Comparison of ENCODE assay signal across 29 cellular contexts in the genomic region with DNA sequence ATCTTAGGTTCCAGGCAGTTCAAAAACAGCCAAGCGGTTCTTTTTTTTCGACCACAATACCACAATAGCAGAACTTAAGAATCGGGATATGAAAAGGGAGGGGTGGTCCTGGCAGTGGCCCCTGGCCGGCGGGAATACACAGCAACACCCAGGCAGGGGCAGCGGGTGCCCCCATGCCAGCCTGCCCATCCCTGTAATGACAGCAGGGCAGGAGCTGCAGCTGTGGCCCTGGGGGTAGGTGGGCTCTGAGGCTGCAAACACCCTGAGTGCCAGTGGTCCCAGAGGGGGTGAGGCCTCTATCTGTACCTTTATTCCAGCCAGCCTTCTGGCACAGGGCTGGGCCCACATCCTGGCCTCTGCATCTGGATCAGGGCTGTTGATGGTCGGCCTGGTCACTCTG.
"Had no signal": no experiment of that assay in that cellular context is flagged by ENCODE, and none has a peak within 500 bp of the region (broad histone marks: within the 10 kb centered on the region; RNA-seq: fewer than 3 reads in every experiment).

No MANE protein-coding gene starts in this region.

- H3K4me3 ChIP-seq: adrenal gland, cardiac muscle cell, heart left ventricle, lower lobe of right lung, neural progenitor cell, right lobe of liver, skin epidermis, transverse colon, uterus had no signal

- H3K4me1 Mint-ChIP-seq: activated naive CD8-positive, alpha-beta T cell treated with anti-CD3 and anti-CD28 coated beads for 36 hours; brain; naive thymus-derived CD8-positive, alpha-beta T cell; neural progenitor cell; stimulated activated naive B cell treated with anti-CD40 and anti-IgM and Interleukin-4, amounts not matched to agents 10 μg/mL and 1 μg/mL and 100 μg/mL, for 72 hours had no signal

- DNase-seq: activated CD4-positive, alpha-beta T cell treated with anti-CD3 and anti-CD28 coated beads for 48 hours; activated CD4-positive, alpha-beta T cell treated with anti-CD3 and anti-CD28 coated beads, Interleukin-2, amount 50 U/mL, for 48 hours; activated CD8-positive, alpha-beta memory T cell treated with anti-CD3 and anti-CD28 coated beads for 24 hours; activated effector memory CD4-positive, alpha-beta T cell treated with anti-CD3 and anti-CD28 coated beads, Interleukin-2, amount 50 U/mL, for 16 hours; activated naive CD4-positive, alpha-beta T cell treated with anti-CD3 and anti-CD28 coated beads for 36 hours; activated naive CD8-positive, alpha-beta T cell treated with anti-CD3 and anti-CD28 coated beads for 36 hours; adrenal gland; cortex of kidney; foreskin fibroblast; hypothalamus; mesenchymal stem cell; stimulated activated CD4-positive, alpha-beta T cell treated with anti-CD3 and anti-CD28 coated beads, Interleukin-4, amount 100 ng/mL, for 24 hours; stimulated activated naive B cell treated with anti-CD40 and anti-IgM and Interleukin-4, amounts not matched to agents 10 μg/mL and 1 μg/mL and 100 μg/mL, for 72 hours; SW 1271; T-helper 9 cell; transverse colon; uterus; WERI-Rb-1 had no signal

- H3K27ac Mint-ChIP-seq: activated naive CD4-positive, alpha-beta T cell treated with anti-CD3 and anti-CD28 coated beads for 36 hours; activated naive CD8-positive, alpha-beta T cell treated with anti-CD3 and anti-CD28 coated beads for 36 hours; activated T-helper 1 cell treated with anti-CD3 and anti-CD28 coated beads, Interleukin-12 subunit alpha, Interleukin-12 subunit beta, Interleukin-2, Interleukin-4 antibody, amounts not matched to agents 30 ng/mL and 10 ng/mL and 1 ng/mL, durations not matched to agents 14 hours and 24 hours and 36 hours; brain; neural progenitor cell; stimulated activated naive B cell treated with anti-CD40 and anti-IgM and Interleukin-4, amounts not matched to agents 10 μg/mL and 1 μg/mL and 100 μg/mL, for 72 hours; T-helper 1 cell treated with Interleukin-12 subunit alpha and Interleukin-12 subunit beta and Interleukin-4 antibody, amounts not matched to agents 30 μg/mL and 1 μg/mL, for 36 hours had no signal

- ATAC-seq: activated CD4-positive, CD25-positive, alpha-beta regulatory T cell treated with anti-CD3 and anti-CD28 coated beads, Interleukin-2, amount 50 U/mL, for 24 hours; naive thymus-derived CD8-positive, alpha-beta T cell had no signal

- H3K9me3 ChIP-seq: adrenal gland, lower lobe of right lung, right lobe of liver, transverse colon, uterus had no signal

- H3K27me3 Mint-ChIP-seq: activated naive CD8-positive, alpha-beta T cell treated with anti-CD3 and anti-CD28 coated beads for 36 hours; naive thymus-derived CD8-positive, alpha-beta T cell; stimulated activated naive B cell treated with anti-CD40 and anti-IgM and Interleukin-4, amounts not matched to agents 10 μg/mL and 1 μg/mL and 100 μg/mL, for 72 hours had no signal

- H3K27ac ChIP-seq: adrenal gland, cardiac muscle cell, heart left ventricle, lower lobe of right lung, neural progenitor cell, right lobe of liver, skin epidermis, transverse colon, uterus, WERI-Rb-1 had no signal

- H3K36me3 Mint-ChIP-seq: activated naive CD8-positive, alpha-beta T cell treated with anti-CD3 and anti-CD28 coated beads for 36 hours; brain; naive thymus-derived CD8-positive, alpha-beta T cell; neural progenitor cell; stimulated activated naive B cell treated with anti-CD40 and anti-IgM and Interleukin-4, amounts not matched to agents 10 μg/mL and 1 μg/mL and 100 μg/mL, for 72 hours had no signal

- H3K9me3 Mint-ChIP-seq: activated naive CD4-positive, alpha-beta T cell treated with anti-CD3 and anti-CD28 coated beads for 36 hours; activated T-helper 1 cell treated with anti-CD3 and anti-CD28 coated beads, Interleukin-12 subunit alpha, Interleukin-12 subunit beta, Interleukin-2, Interleukin-4 antibody, amounts not matched to agents 30 ng/mL and 10 ng/mL and 1 ng/mL, durations not matched to agents 14 hours and 24 hours and 36 hours; neural progenitor cell; stimulated activated naive B cell treated with anti-CD40 and anti-IgM and Interleukin-4, amounts not matched to agents 10 μg/mL and 1 μg/mL and 100 μg/mL, for 72 hours; T-helper 1 cell treated with Interleukin-12 subunit alpha and Interleukin-12 subunit beta and Interleukin-4 antibody, amounts not matched to agents 30 μg/mL and 1 μg/mL, for 36 hours had no signal

- H3K27me3 ChIP-seq: adrenal gland, cardiac muscle cell, heart left ventricle, neural progenitor cell, right lobe of liver, transverse colon, uterus had no signal

- H3K36me3 ChIP-seq: adrenal gland, cardiac muscle cell, heart left ventricle, lower lobe of right lung, neural progenitor cell, right lobe of liver, transverse colon, uterus, WERI-Rb-1 had no signal

- H3K4me3 Mint-ChIP-seq: activated naive CD4-positive, alpha-beta T cell treated with anti-CD3 and anti-CD28 coated beads for 36 hours; activated naive CD8-positive, alpha-beta T cell treated with anti-CD3 and anti-CD28 coated beads for 36 hours; activated T-helper 1 cell treated with anti-CD3 and anti-CD28 coated beads, Interleukin-12 subunit alpha, Interleukin-12 subunit beta, Interleukin-2, Interleukin-4 antibody, amounts not matched to agents 30 ng/mL and 10 ng/mL and 1 ng/mL, durations not matched to agents 14 hours and 24 hours and 36 hours; brain; naive thymus-derived CD8-positive, alpha-beta T cell; neural progenitor cell; stimulated activated naive B cell treated with anti-CD40 and anti-IgM and Interleukin-4, amounts not matched to agents 10 μg/mL and 1 μg/mL and 100 μg/mL, for 72 hours; T-helper 1 cell treated with Interleukin-12 subunit alpha and Interleukin-12 subunit beta and Interleukin-4 antibody, amounts not matched to agents 30 μg/mL and 1 μg/mL, for 36 hours had no signal

- H3K4me1 ChIP-seq: adrenal gland, heart left ventricle, lower lobe of right lung, right lobe of liver, transverse colon, uterus had no signal
